In genomic region chr17:29661220-29661619, GRCh38 we compare ENCODE assay signal across 1 cellular context.
TF ChIP-seq lines count a peak whose summit lies in the region.

No MANE protein-coding gene starts in this region.

TF ChIP-seq in HepG2, 621 proteins besides CTCF, POLR2A, EP300 and RAD21 (continued from another document and continues in another):
- TF ChIP-seq, protein P1, sequence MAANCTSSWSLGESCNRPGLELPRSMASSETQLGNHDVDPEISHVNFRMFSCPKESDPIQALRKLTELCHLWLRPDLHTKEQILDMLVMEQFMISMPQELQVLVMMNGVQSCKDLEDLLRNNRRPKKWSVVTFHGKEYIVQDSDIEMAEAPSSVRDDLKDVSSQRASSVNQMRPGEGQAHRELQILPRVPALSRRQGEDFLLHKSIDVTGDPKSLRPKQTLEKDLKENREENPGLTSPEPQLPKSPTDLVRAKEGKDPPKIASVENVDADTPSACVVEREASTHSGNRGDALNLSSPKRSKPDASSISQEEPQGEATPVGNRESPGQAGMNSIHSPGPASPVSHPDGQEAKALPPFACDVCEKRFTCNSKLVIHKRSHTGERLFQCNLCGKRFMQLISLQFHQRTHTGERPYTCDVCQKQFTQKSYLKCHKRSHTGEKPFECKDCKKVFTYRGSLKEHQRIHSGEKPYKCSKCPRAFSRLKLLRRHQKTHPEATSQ (CRISPR knock-in tag; IDR thresholded peaks at IDR 0.05; ENCODE audit: borderline replicate concordance): no peak
- TF ChIP-seq HIVEP1 (CRISPR knock-in tag; IDR thresholded peaks at IDR 0.05) (no peak), HNF1A (IDR thresholded peaks at IDR 0.05; ENCODE audit: low read depth) (no peak), HNF1A (CRISPR knock-in tag; IDR thresholded peaks at IDR 0.05; ENCODE audit: borderline replicate concordance) (no peak), SOX13 (IDR thresholded peaks at IDR 0.05) (no peak), SOX13 (CRISPR knock-in tag; conservative IDR thresholded peaks at IDR 0.05 in 1 of 2, IDR thresholded peaks at IDR 0.05 in 1 of 2) (peak in 1 of 2 experiments; percentile 62; a peak in 2 of 4 replicates), NR2F2 (IDR thresholded peaks at IDR 0.05; ENCODE audit: borderline replicate concordance, low read depth) (0 out of 2 replicates have a peak, but pooled peaks have one; percentile 26), ATF1 (CRISPR knock-in tag; IDR thresholded peaks at IDR 0.05) (peak; percentile 23; the same call in 1 of the 2 replicates), ZNF724P (CRISPR knock-in tag; IDR thresholded peaks at IDR 0.05; ENCODE audit: borderline replicate concordance) (no peak), ARID3A (IDR thresholded peaks at IDR 0.05; ENCODE audit: low read depth, low read length) (peak; percentile 54; the same call in 1 of the 2 replicates), RBFOX2 (IDR thresholded peaks at IDR 0.05; ENCODE audit: low read depth, low read length) (no peak), SP5 (CRISPR knock-in tag; IDR thresholded peaks at IDR 0.05; ENCODE audit: borderline replicate concordance, low read depth) (no peak), CEBPG (CRISPR knock-in tag; IDR thresholded peaks at IDR 0.05) (peak; percentile 68), MIXL1 (CRISPR knock-in tag; IDR thresholded peaks at IDR 0.05) (peak; percentile 87), ZSCAN9 (CRISPR knock-in tag; IDR thresholded peaks at IDR 0.05; ENCODE audit: borderline replicate concordance) (no peak), HNF4A (CRISPR knock-in tag; IDR thresholded peaks at IDR 0.05) (peak; percentile 92), RCOR2 (CRISPR knock-in tag; IDR thresholded peaks at IDR 0.05) (peak; percentile 69; the same call in 1 of the 2 replicates), RELA (CRISPR knock-in tag; IDR thresholded peaks at IDR 0.05) (no peak), SP4 (CRISPR knock-in tag; IDR thresholded peaks at IDR 0.05) (no peak), RARA (CRISPR knock-in tag; IDR thresholded peaks at IDR 0.05) (peak; percentile 38), SIN3A (IDR thresholded peaks at IDR 0.05; ENCODE audit: borderline replicate concordance, low read depth, low read length) (no peak), ZNF577 (CRISPR knock-in tag; IDR thresholded peaks at IDR 0.05; ENCODE audit: borderline replicate concordance, low read depth) (no peak), TBP (CRISPR knock-in tag; IDR thresholded peaks at IDR 0.05) (no peak), CBX5 (CRISPR knock-in tag; IDR thresholded peaks at IDR 0.05; ENCODE audit: borderline replicate concordance) (no peak), ZNF570 (CRISPR knock-in tag; IDR thresholded peaks at IDR 0.05; ENCODE audit: borderline replicate concordance) (no peak), TCF7 (IDR thresholded peaks at IDR 0.05; ENCODE audit: low read depth) (peak; percentile 25; the same call in 1 of the 2 replicates), TARDBP (CRISPR knock-in tag; IDR thresholded peaks at IDR 0.05) (0 out of 2 replicates have a peak, but pooled peaks have one; percentile 18), ZNF75D (CRISPR knock-in tag; IDR thresholded peaks at IDR 0.05; ENCODE audit: borderline replicate concordance) (no peak), SIX4 (CRISPR knock-in tag; IDR thresholded peaks at IDR 0.05) (peak; percentile 99), PRMT3 (CRISPR knock-in tag; IDR thresholded peaks at IDR 0.05; ENCODE audit: borderline replicate concordance, low read depth) (no peak), HMG20A (CRISPR knock-in tag; IDR thresholded peaks at IDR 0.05; ENCODE audit: borderline replicate concordance) (peak; percentile 49; the same call in 1 of the 2 replicates), SSRP1 (CRISPR knock-in tag; IDR thresholded peaks at IDR 0.05) (no peak), ZNF619 (CRISPR knock-in tag; IDR thresholded peaks at IDR 0.05) (no peak), ZMYM4 (CRISPR knock-in tag; IDR thresholded peaks at IDR 0.05) (peak; percentile 52; the same call in 1 of the 2 replicates), MIER3 (CRISPR knock-in tag; IDR thresholded peaks at IDR 0.05; ENCODE audit: borderline replicate concordance) (0 out of 2 replicates have a peak, but pooled peaks have one; percentile 22), NCOA2 (CRISPR knock-in tag; IDR thresholded peaks at IDR 0.05) (peak; percentile 39; the same call in 1 of the 2 replicates), PAF1 (CRISPR knock-in tag; IDR thresholded peaks at IDR 0.05) (no peak), ESRRA (CRISPR knock-in tag; IDR thresholded peaks at IDR 0.05; ENCODE audit: low read depth) (peak; percentile 90), NPAS2 (CRISPR knock-in tag; IDR thresholded peaks at IDR 0.05; ENCODE audit: borderline replicate concordance) (no peak), HNF4G (IDR thresholded peaks at IDR 0.05; ENCODE audit: borderline replicate concordance, low read depth, low read length) (peak; percentile 35; the same call in 1 of the 2 replicates), HNF4G (CRISPR knock-in tag; IDR thresholded peaks at IDR 0.05; ENCODE audit: borderline replicate concordance, low read depth) (no peak), ZSCAN30 (CRISPR knock-in tag; IDR thresholded peaks at IDR 0.05) (no peak), ZNF687 (CRISPR knock-in tag; IDR thresholded peaks at IDR 0.05) (no peak), GATAD2A (CRISPR knock-in tag; IDR thresholded peaks at IDR 0.05) (peak; percentile 61), SOX5 (CRISPR knock-in tag; IDR thresholded peaks at IDR 0.05; ENCODE audit: borderline replicate concordance) (peak; percentile 68; the same call in 1 of the 2 replicates), ZNF766 (CRISPR knock-in tag; IDR thresholded peaks at IDR 0.05; ENCODE audit: borderline replicate concordance) (no peak), ZNF709 (CRISPR knock-in tag; IDR thresholded peaks at IDR 0.05) (no peak)
- TF ChIP-seq, protein P2, sequence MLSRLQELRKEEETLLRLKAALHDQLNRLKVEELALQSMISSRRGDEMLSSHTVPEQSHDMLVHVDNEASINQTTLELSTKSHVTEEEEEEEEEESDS (CRISPR knock-in tag; IDR thresholded peaks at IDR 0.05; ENCODE audit: borderline replicate concordance): no peak
- TF ChIP-seq, protein P3, sequence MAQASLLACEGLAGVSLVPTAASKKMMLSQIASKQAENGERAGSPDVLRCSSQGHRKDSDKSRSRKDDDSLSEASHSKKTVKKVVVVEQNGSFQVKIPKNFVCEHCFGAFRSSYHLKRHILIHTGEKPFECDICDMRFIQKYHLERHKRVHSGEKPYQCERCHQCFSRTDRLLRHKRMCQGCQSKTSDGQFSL (CRISPR knock-in tag; IDR thresholded peaks at IDR 0.05): no peak
- TF ChIP-seq, protein P4, sequence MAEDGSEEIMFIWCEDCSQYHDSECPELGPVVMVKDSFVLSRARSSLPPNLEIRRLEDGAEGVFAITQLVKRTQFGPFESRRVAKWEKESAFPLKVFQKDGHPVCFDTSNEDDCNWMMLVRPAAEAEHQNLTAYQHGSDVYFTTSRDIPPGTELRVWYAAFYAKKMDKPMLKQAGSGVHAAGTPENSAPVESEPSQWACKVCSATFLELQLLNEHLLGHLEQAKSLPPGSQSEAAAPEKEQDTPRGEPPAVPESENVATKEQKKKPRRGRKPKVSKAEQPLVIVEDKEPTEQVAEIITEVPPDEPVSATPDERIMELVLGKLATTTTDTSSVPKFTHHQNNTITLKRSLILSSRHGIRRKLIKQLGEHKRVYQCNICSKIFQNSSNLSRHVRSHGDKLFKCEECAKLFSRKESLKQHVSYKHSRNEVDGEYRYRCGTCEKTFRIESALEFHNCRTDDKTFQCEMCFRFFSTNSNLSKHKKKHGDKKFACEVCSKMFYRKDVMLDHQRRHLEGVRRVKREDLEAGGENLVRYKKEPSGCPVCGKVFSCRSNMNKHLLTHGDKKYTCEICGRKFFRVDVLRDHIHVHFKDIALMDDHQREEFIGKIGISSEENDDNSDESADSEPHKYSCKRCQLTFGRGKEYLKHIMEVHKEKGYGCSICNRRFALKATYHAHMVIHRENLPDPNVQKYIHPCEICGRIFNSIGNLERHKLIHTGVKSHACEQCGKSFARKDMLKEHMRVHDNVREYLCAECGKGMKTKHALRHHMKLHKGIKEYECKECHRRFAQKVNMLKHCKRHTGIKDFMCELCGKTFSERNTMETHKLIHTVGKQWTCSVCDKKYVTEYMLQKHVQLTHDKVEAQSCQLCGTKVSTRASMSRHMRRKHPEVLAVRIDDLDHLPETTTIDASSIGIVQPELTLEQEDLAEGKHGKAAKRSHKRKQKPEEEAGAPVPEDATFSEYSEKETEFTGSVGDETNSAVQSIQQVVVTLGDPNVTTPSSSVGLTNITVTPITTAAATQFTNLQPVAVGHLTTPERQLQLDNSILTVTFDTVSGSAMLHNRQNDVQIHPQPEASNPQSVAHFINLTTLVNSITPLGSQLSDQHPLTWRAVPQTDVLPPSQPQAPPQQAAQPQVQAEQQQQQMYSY (CRISPR knock-in tag; IDR thresholded peaks at IDR 0.05): no peak
- TF ChIP-seq, protein P5, sequence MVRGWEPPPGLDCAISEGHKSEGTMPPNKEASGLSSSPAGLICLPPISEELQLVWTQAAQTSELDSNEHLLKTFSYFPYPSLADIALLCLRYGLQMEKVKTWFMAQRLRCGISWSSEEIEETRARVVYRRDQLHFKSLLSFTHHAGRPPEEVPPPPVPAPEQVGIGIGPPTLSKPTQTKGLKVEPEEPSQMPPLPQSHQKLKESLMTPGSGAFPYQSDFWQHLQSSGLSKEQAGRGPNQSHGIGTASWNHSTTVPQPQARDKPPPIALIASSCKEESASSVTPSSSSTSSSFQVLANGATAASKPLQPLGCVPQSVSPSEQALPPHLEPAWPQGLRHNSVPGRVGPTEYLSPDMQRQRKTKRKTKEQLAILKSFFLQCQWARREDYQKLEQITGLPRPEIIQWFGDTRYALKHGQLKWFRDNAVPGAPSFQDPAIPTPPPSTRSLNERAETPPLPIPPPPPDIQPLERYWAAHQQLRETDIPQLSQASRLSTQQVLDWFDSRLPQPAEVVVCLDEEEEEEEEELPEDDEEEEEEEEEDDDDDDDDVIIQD (CRISPR knock-in tag; IDR thresholded peaks at IDR 0.05; ENCODE audit: low read depth): 0 out of 2 replicates have a peak, but pooled peaks have one; percentile 46
